In genomic region chr2:127408004-127408806, GRCh38 we compare ENCODE assay signal across 8 cellular contexts. TPM values are rescaled to one million over a fixed set of nuclear protein-coding genes. Genes with fewer than 3 reads are reported as not detected.
DNase-seq lines count a peak whose midpoint lies in the region; ATAC-seq and TF ChIP-seq lines count a peak whose summit lies in the region.

No MANE protein-coding gene starts in this region.

- DNase-seq in AG10803 (ENCODE audit: low read depth) (peak; percentile 85), NOMO-1 (lab: John Stamatoyannopoulos, UW; ENCODE audit: unreplicated experiment in 2 of 2) (peak; percentile 81 to 91)
- DNase-seq in activated CD8-positive, alpha-beta memory T cell treated with anti-CD3 and anti-CD28 coated beads, Interleukin-2, amount 50 U/mL, for 24 hours (ENCODE audit: extremely low read depth): peak; percentile 53
- DNase-seq in stimulated activated CD8-positive, alpha-beta memory T cell treated with anti-CD3 and anti-CD28 coated beads, Interleukin-12 subunit alpha, Interleukin-12 subunit beta, amount 100 ng/mL, for 4 hours (ENCODE audit: low read depth): peak; percentile 93

- TF ChIP-seq CTCF in AG10803 (conservative IDR thresholded peaks at IDR 0.05; ENCODE audit: low read length): no peak

- peak overlapping the region; percentile 67 for H3K9ac ChIP-seq in endocrine pancreas (ENCODE audit: control insufficient read depth, insufficient read depth, low read length)

- WGBS in mesodermal cell (ENCODE audit: insufficient coverage in 2 of 2), 2 experiments: 2 to 6% methylated on average over 31 to 67 of the region's 75 CpGs

- H3K36me3 ChIP-seq in endocrine pancreas (ENCODE audit: control insufficient read depth, insufficient read depth, low read length) (no peaks in the 10 kb centered on the region), mesodermal cell (ENCODE audit: control insufficient read depth, insufficient read depth, low read length) (no peaks in the 10 kb centered on the region)

- ATAC-seq in GM19324 (IDR thresholded peaks at IDR 0.05; ENCODE audit: low FRiP score, unreplicated experiment): peak; percentile 87
- ATAC-seq in HG03565 (IDR thresholded peaks at IDR 0.05; ENCODE audit: unreplicated experiment): peak; percentile 62

- no peaks in the 10 kb centered on the region for H3K27me3 ChIP-seq in endocrine pancreas (ENCODE audit: control insufficient read depth, insufficient read depth, low read length)

- H3K27ac ChIP-seq in mesodermal cell (ENCODE audit: low read depth, low read length, severe bottlenecking): peak overlapping the region; percentile 95

- peaks cover 3% of the 10 kb centered on the region for H3K9me3 ChIP-seq in endocrine pancreas (ENCODE audit: control insufficient read depth, low read length)
- peaks cover 7% of the 10 kb centered on the region for H3K9me3 ChIP-seq in mesodermal cell (ENCODE audit: control insufficient read depth, low read length)

- peaks cover 7% of the 10 kb centered on the region for H3K4me1 ChIP-seq in endocrine pancreas (ENCODE audit: control insufficient read depth, insufficient read depth, low read length)
- H3K4me1 ChIP-seq in mesodermal cell (ENCODE audit: control insufficient read depth, insufficient read depth, low read length, poor library complexity, severe bottlenecking): peaks cover 31% of the 10 kb centered on the region

- H3K4me3 ChIP-seq in AG10803 (ENCODE audit: low read length) (peak overlapping the region; percentile 52), endocrine pancreas (ENCODE audit: control insufficient read depth, insufficient read depth, low read length) (no peak overlapping the region), mesodermal cell (ENCODE audit: extremely low read depth, insufficient read depth, low read length, poor library complexity, severe bottlenecking) (peak overlapping the region; percentile 36)

RNA-seq across cellular contexts. Expression of gene PROC, which starts 10.0 kb away (rescaled TPM):
- polyA plus RNA-seq in mesodermal cell (2013, experiment 1 of 2): not detected
- not detected for polyA plus RNA-seq in mesodermal cell (2013, experiment 2 of 2)

RNA-seq across cellular contexts. Expression of gene MAP3K2, which starts 20.4 kb away (rescaled TPM):
- polyA plus RNA-seq in mesodermal cell (2013, experiment 1 of 2): 14.7 TPM
- polyA plus RNA-seq in mesodermal cell (2013, experiment 2 of 2): 14.7 TPM
